In genomic region chr20:431012-431904, GRCh38 we compare ENCODE assay signal across 1 cellular context.
TF ChIP-seq lines count a peak whose summit lies in the region.

No MANE protein-coding gene starts in this region.

TF ChIP-seq in HepG2, 621 proteins besides CTCF, POLR2A, EP300 and RAD21 (continued from another document and continues in another):
- peak; percentile 42; the same call in 1 of the 2 replicates for TF ChIP-seq SIN3B (IDR thresholded peaks at IDR 0.05; ENCODE audit: low read length)
- no peak for TF ChIP-seq SNAPC4 (CRISPR knock-in tag; IDR thresholded peaks at IDR 0.05)
- TF ChIP-seq ZNF205 (CRISPR knock-in tag; IDR thresholded peaks at IDR 0.05): peak; percentile 84
- no peak for TF ChIP-seq KLF12 (CRISPR knock-in tag; IDR thresholded peaks at IDR 0.05; ENCODE audit: borderline replicate concordance)
- no peak for TF ChIP-seq HES4 (CRISPR knock-in tag; IDR thresholded peaks at IDR 0.05; ENCODE audit: borderline replicate concordance)
- no peak for TF ChIP-seq KLF13 (CRISPR knock-in tag; IDR thresholded peaks at IDR 0.05)
- TF ChIP-seq BORCS8-MEF2B (CRISPR knock-in tag; IDR thresholded peaks at IDR 0.05): no peak; the same call in 1 of the 2 replicates
- TF ChIP-seq ZNF350 (CRISPR knock-in tag; IDR thresholded peaks at IDR 0.05; ENCODE audit: borderline replicate concordance, low read depth): peak; percentile 89
- TF ChIP-seq ZNF564 (CRISPR knock-in tag; IDR thresholded peaks at IDR 0.05): peak; percentile 54; the same call in 1 of the 2 replicates
- TF ChIP-seq JARID2 (CRISPR knock-in tag; IDR thresholded peaks at IDR 0.05; ENCODE audit: insufficient replicate concordance): peak; percentile 91
- TF ChIP-seq KDM5A (IDR thresholded peaks at IDR 0.05; ENCODE audit: borderline replicate concordance, low read length): no peak
- TF ChIP-seq PAF1 (CRISPR knock-in tag; IDR thresholded peaks at IDR 0.05): peak; percentile 98
- peak; percentile 90 for TF ChIP-seq ARNT2 (CRISPR knock-in tag; IDR thresholded peaks at IDR 0.05; ENCODE audit: low read depth)
- TF ChIP-seq, protein P1, sequence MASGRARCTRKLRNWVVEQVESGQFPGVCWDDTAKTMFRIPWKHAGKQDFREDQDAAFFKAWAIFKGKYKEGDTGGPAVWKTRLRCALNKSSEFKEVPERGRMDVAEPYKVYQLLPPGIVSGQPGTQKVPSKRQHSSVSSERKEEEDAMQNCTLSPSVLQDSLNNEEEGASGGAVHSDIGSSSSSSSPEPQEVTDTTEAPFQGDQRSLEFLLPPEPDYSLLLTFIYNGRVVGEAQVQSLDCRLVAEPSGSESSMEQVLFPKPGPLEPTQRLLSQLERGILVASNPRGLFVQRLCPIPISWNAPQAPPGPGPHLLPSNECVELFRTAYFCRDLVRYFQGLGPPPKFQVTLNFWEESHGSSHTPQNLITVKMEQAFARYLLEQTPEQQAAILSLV (CRISPR knock-in tag; IDR thresholded peaks at IDR 0.05; ENCODE audit: borderline replicate concordance): peak; percentile 94
- TF ChIP-seq CHCHD3 (CRISPR knock-in tag; IDR thresholded peaks at IDR 0.05): no peak
- TF ChIP-seq, protein P2, sequence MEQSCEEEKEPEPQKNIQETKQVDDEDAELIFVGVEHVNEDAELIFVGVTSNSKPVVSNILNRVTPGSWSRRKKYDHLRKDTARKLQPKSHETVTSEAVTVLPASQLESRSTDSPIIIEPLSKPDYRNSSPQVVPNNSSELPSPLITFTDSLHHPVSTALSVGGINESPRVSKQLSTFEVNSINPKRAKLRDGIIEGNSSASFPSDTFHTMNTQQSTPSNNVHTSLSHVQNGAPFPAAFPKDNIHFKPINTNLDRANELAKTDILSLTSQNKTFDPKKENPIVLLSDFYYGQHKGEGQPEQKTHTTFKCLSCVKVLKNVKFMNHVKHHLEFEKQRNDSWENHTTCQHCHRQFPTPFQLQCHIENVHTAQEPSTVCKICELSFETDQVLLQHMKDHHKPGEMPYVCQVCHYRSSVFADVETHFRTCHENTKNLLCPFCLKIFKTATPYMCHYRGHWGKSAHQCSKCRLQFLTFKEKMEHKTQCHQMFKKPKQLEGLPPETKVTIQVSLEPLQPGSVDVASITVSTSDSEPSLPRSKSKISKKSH (CRISPR knock-in tag; IDR thresholded peaks at IDR 0.05; ENCODE audit: borderline replicate concordance): no peak; the same call in none of the 2 replicates
- no peak for TF ChIP-seq RBAK (CRISPR knock-in tag; IDR thresholded peaks at IDR 0.05)
- no peak for TF ChIP-seq MBNL3 (CRISPR knock-in tag; conservative IDR thresholded peaks at IDR 0.05)
- TF ChIP-seq REPIN1 (CRISPR knock-in tag; IDR thresholded peaks at IDR 0.05; ENCODE audit: borderline replicate concordance, low read depth): no peak
- peak; percentile 69; the same call in 1 of the 2 replicates for TF ChIP-seq RCOR2 (CRISPR knock-in tag; IDR thresholded peaks at IDR 0.05)
- TF ChIP-seq FOXC1 (CRISPR knock-in tag; IDR thresholded peaks at IDR 0.05; ENCODE audit: borderline replicate concordance): peak; percentile 91
- TF ChIP-seq, protein P3, sequence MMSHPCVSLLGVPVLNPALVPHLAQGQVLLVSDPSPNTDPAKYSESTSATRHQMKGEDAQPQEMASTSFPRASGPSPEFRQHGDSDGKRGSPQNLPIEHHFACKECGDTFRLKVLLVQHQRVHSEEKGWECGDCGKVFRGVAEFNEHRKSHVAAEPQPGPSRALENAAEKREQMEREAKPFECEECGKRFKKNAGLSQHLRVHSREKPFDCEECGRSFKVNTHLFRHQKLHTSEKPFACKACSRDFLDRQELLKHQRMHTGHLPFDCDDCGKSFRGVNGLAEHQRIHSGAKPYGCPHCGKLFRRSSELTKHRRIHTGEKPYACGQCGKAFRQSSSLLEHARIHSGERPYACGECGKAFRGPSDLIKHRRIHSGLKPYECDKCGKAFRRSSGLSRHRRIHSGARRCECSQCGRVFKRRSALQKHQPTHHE (CRISPR knock-in tag; IDR thresholded peaks at IDR 0.05; ENCODE audit: borderline replicate concordance): 0 out of 2 replicates have a peak, but pooled peaks have one; percentile 70
- TF ChIP-seq ZNF776 (CRISPR knock-in tag; IDR thresholded peaks at IDR 0.05): 0 out of 2 replicates have a peak, but pooled peaks have one; percentile 60
- TF ChIP-seq SMARCE1 (IDR thresholded peaks at IDR 0.05; ENCODE audit: borderline replicate concordance): no peak
- no peak for TF ChIP-seq ZNF17 (CRISPR knock-in tag; IDR thresholded peaks at IDR 0.05)
- TF ChIP-seq ZNF441 (CRISPR knock-in tag; IDR thresholded peaks at IDR 0.05; ENCODE audit: borderline replicate concordance): no peak
- TF ChIP-seq ZNF430 (CRISPR knock-in tag; IDR thresholded peaks at IDR 0.05): no peak
- no peak for TF ChIP-seq ZBTB8A (CRISPR knock-in tag; IDR thresholded peaks at IDR 0.05; ENCODE audit: borderline replicate concordance, low read depth)
- peak; percentile 96 for TF ChIP-seq SSRP1 (CRISPR knock-in tag; IDR thresholded peaks at IDR 0.05)
- TF ChIP-seq GABPB1 (CRISPR knock-in tag; IDR thresholded peaks at IDR 0.05): peak; percentile 58
- peak; percentile 45; the same call in 1 of the 2 replicates for TF ChIP-seq ZNF780A (CRISPR knock-in tag; IDR thresholded peaks at IDR 0.05)
- TF ChIP-seq NFE2 (CRISPR knock-in tag; IDR thresholded peaks at IDR 0.05): no peak
- 0 out of 2 replicates have a peak, but pooled peaks have one; percentile 67 for TF ChIP-seq WIZ (CRISPR knock-in tag; IDR thresholded peaks at IDR 0.05)
- TF ChIP-seq HNF1B (CRISPR knock-in tag; IDR thresholded peaks at IDR 0.05): peak; percentile 94
- TF ChIP-seq ZNF746 (CRISPR knock-in tag; IDR thresholded peaks at IDR 0.05): 0 out of 2 replicates have a peak, but pooled peaks have one; percentile 64
- no peak for TF ChIP-seq NKX3-1 (CRISPR knock-in tag; IDR thresholded peaks at IDR 0.05)
- no peak for TF ChIP-seq ZFAT (CRISPR knock-in tag; conservative IDR thresholded peaks at IDR 0.05)
- no peak for TF ChIP-seq FOXA1 (IDR thresholded peaks at IDR 0.05)
- peak; percentile 74 for TF ChIP-seq FOXA1 (CRISPR knock-in tag; IDR thresholded peaks at IDR 0.05)
- TF ChIP-seq TFDP2 (CRISPR knock-in tag; IDR thresholded peaks at IDR 0.05): peak; percentile 58; the same call in 1 of the 2 replicates
- no peak for TF ChIP-seq NBN (conservative IDR thresholded peaks at IDR 0.05)
- TF ChIP-seq TRAFD1 (CRISPR knock-in tag; IDR thresholded peaks at IDR 0.05; ENCODE audit: borderline replicate concordance): peak; percentile 99
- TF ChIP-seq ZNF660 (CRISPR knock-in tag; IDR thresholded peaks at IDR 0.05; ENCODE audit: borderline replicate concordance, low read depth): no peak
- no peak for TF ChIP-seq NFATC3 (CRISPR knock-in tag; IDR thresholded peaks at IDR 0.05)
- no peak for TF ChIP-seq CBX2 (IDR thresholded peaks at IDR 0.05; ENCODE audit: low read depth, low read length)
- TF ChIP-seq CBX2 (CRISPR knock-in tag; IDR thresholded peaks at IDR 0.05; ENCODE audit: low read depth): no peak; the same call in 1 of the 2 replicates
- TF ChIP-seq BRD4 (CRISPR knock-in tag; IDR thresholded peaks at IDR 0.05): no peak; the same call in 1 of the 2 replicates
- no peak for TF ChIP-seq ZNF703 (CRISPR knock-in tag; IDR thresholded peaks at IDR 0.05; ENCODE audit: borderline replicate concordance)
- TF ChIP-seq REST (IDR thresholded peaks at IDR 0.05; ENCODE audit: borderline replicate concordance in 1 of 2, low read depth in 1 of 2, low read length in 2 of 2): no peak
- TF ChIP-seq SP5 (CRISPR knock-in tag; IDR thresholded peaks at IDR 0.05; ENCODE audit: borderline replicate concordance, low read depth): peak; percentile 66; the same call in 1 of the 2 replicates
- TF ChIP-seq CENPT (CRISPR knock-in tag; IDR thresholded peaks at IDR 0.05; ENCODE audit: low read depth): peak; percentile 72; the same call in 1 of the 2 replicates
- TF ChIP-seq MEF2D (CRISPR knock-in tag; IDR thresholded peaks at IDR 0.05): 0 out of 2 replicates have a peak, but pooled peaks have one; percentile 33
- TF ChIP-seq ZFP36L1 (CRISPR knock-in tag; IDR thresholded peaks at IDR 0.05): no peak
